12 cellular contexts compared by ENCODE assay signal in the genomic region with DNA sequence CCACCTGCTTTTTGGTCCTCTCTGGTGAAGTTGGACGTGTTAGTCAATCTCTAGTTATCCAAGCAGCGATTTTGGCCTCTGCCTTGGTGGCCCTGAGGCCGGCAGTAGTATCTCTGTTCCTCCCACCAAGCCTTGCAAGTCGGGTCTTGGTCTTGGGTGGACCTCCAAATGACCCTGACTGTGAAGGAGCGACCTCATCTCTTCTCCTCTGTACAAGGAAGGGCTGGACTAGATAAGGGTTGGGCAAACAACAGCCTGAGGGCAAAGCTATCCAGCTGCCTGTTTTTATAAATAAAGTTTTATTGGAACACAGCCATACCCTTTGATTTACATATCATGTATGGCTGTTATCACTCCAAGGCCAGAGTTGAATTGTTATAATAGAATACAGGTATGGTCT.
"Had no signal": no experiment of that assay in that cellular context is flagged by ENCODE, and none has a peak within 500 bp of the region (broad histone marks: within the 10 kb centered on the region; RNA-seq: fewer than 3 reads in every experiment).

No MANE protein-coding gene starts in this region.

- H3K9me3 Mint-ChIP-seq: activated naive CD4-positive, alpha-beta T cell treated with anti-CD3 and anti-CD28 coated beads, Interleukin-2, amount 10 ng/mL, durations not matched to agents 7 days and 5 days; dendritic cell treated with granulocyte-macrophage colony-stimulating factor and Interleukin-4, amounts not matched to agents 40 ng/mL and 50 ng/mL, for 4 days; naive thymus-derived CD4-positive, alpha-beta T cell had no signal

- H3K27me3 Mint-ChIP-seq: activated naive CD4-positive, alpha-beta T cell treated with anti-CD3 and anti-CD28 coated beads, Interleukin-2, amount 10 ng/mL, durations not matched to agents 7 days and 5 days; dendritic cell treated with granulocyte-macrophage colony-stimulating factor and Interleukin-4, amounts not matched to agents 40 ng/mL and 50 ng/mL, for 4 days; naive thymus-derived CD4-positive, alpha-beta T cell had no signal

- H3K4me1 ChIP-seq: upper lobe of left lung had no signal

- H3K27me3 ChIP-seq: neutrophil, upper lobe of left lung had no signal

- H3K4me3 ChIP-seq: upper lobe of left lung had no signal

- H3K4me3 Mint-ChIP-seq: activated naive CD4-positive, alpha-beta T cell treated with anti-CD3 and anti-CD28 coated beads, Interleukin-2, amount 10 ng/mL, durations not matched to agents 7 days and 5 days; dendritic cell treated with granulocyte-macrophage colony-stimulating factor and Interleukin-4, amounts not matched to agents 40 ng/mL and 50 ng/mL, for 4 days; naive thymus-derived CD4-positive, alpha-beta T cell had no signal

- H3K36me3 ChIP-seq: neutrophil had no signal

- H3K36me3 Mint-ChIP-seq: activated naive CD4-positive, alpha-beta T cell treated with anti-CD3 and anti-CD28 coated beads, Interleukin-2, amount 10 ng/mL, durations not matched to agents 7 days and 5 days had no signal

- DNase-seq: activated naive CD4-positive, alpha-beta T cell treated with anti-CD3 and anti-CD28 coated beads, Interleukin-2, amount 10 ng/mL, durations not matched to agents 7 days and 5 days; effector memory CD4-positive, alpha-beta T cell; naive thymus-derived CD4-positive, alpha-beta T cell; small intestine; stimulated activated CD4-positive, alpha-beta T cell treated with anti-CD3 and anti-CD28 coated beads, Interleukin-4, amount 100 ng/mL, for 24 hours; stimulated activated naive CD4-positive, alpha-beta T cell treated with Interleukin-2 at 50 U/mL for 16 hours; SW 1271; upper lobe of left lung had no signal

- H3K9me3 ChIP-seq: neutrophil, upper lobe of left lung had no signal

- H3K27ac Mint-ChIP-seq: activated naive CD4-positive, alpha-beta T cell treated with anti-CD3 and anti-CD28 coated beads, Interleukin-2, amount 10 ng/mL, durations not matched to agents 7 days and 5 days; dendritic cell treated with granulocyte-macrophage colony-stimulating factor and Interleukin-4, amounts not matched to agents 40 ng/mL and 50 ng/mL, for 4 days had no signal

- FAIRE-seq: astrocyte, bronchial epithelial cell, small intestine had no signal

- H3K27ac ChIP-seq: neutrophil, upper lobe of left lung had no signal
